ENCODE assay signal across 16 cellular contexts in genomic region chr2:143514413-143514812, GRCh38.
"Had no signal": no experiment of that assay in that cellular context is flagged by ENCODE, and none has a peak within 500 bp of the region (broad histone marks: within the 10 kb centered on the region; RNA-seq: fewer than 3 reads in every experiment).

No MANE protein-coding gene starts in this region.

- H3K4me3 Mint-ChIP-seq: activated CD8-positive, alpha-beta T cell treated with anti-CD3 and anti-CD28 coated beads, Interleukin-2, amount 10 ng/mL, durations not matched to agents 7 days and 5 days; natural killer cell treated with Interleukin-12 subunit alpha and Interleukin-12 subunit beta and Interleukin-15 and Interleukin-18, amount 100 ng/mL, for 72 hours; T-helper 1 cell treated with Interleukin-12 subunit alpha and Interleukin-12 subunit beta and Interleukin-4 antibody, amounts not matched to agents 30 μg/mL and 1 μg/mL, for 36 hours had no signal

- H3K27ac Mint-ChIP-seq: activated CD8-positive, alpha-beta T cell treated with anti-CD3 and anti-CD28 coated beads, Interleukin-2, amount 10 ng/mL, durations not matched to agents 7 days and 5 days; T-helper 1 cell treated with Interleukin-12 subunit alpha and Interleukin-12 subunit beta and Interleukin-4 antibody, amounts not matched to agents 30 μg/mL and 1 μg/mL, for 36 hours had no signal

- H3K4me2 ChIP-seq: hepatocyte had no signal

- FAIRE-seq: endometrium had no signal

- H3K4me1 ChIP-seq: esophagus squamous epithelium, suprapubic skin had no signal

- H3K27me3 ChIP-seq: esophagus squamous epithelium, hepatocyte, suprapubic skin, upper lobe of left lung had no signal

- ATAC-seq: activated CD8-positive, alpha-beta T cell treated with anti-CD3 and anti-CD28 coated beads, Interleukin-2, amount 10 ng/mL, durations not matched to agents 7 days and 5 days; natural killer cell treated with Interleukin-12 subunit alpha and Interleukin-12 subunit beta and Interleukin-15 and Interleukin-18, amount 100 ng/mL, for 72 hours; sciatic nerve; SK-N-SH treated with all-trans-retinoic acid at 6 μM for 48 hours had no signal

- DNase-seq: activated CD4-positive, alpha-beta T cell treated with anti-CD3 and anti-CD28 coated beads for 48 hours; activated CD8-positive, alpha-beta T cell treated with anti-CD3 and anti-CD28 coated beads, Interleukin-2, amount 10 ng/mL, durations not matched to agents 7 days and 5 days; activated naive CD4-positive, alpha-beta T cell treated with anti-CD3 and anti-CD28 coated beads, Interleukin-2, amount 50 U/mL, for 16 hours; esophagus squamous epithelium; occipital lobe; stimulated activated CD4-positive, alpha-beta T cell treated with anti-CD3 and anti-CD28 coated beads, Interleukin-2, amount 100 ng/mL, for 24 hours; stimulated activated naive CD4-positive, alpha-beta T cell; upper lobe of left lung had no signal

- H2AFZ ChIP-seq: hepatocyte had no signal

- H3K4me3 ChIP-seq: esophagus squamous epithelium, hepatocyte, lung, suprapubic skin, upper lobe of left lung had no signal

- H3K27me3 Mint-ChIP-seq: natural killer cell treated with Interleukin-12 subunit alpha and Interleukin-12 subunit beta and Interleukin-15 and Interleukin-18, amount 100 ng/mL, for 72 hours had no signal

- H3K9me3 ChIP-seq: esophagus squamous epithelium, suprapubic skin, upper lobe of left lung had no signal

- H3K36me3 ChIP-seq: esophagus squamous epithelium, suprapubic skin, upper lobe of left lung had no signal

- H3K27ac ChIP-seq: hepatocyte, suprapubic skin had no signal

- H3K9me3 Mint-ChIP-seq: natural killer cell treated with Interleukin-12 subunit alpha and Interleukin-12 subunit beta and Interleukin-15 and Interleukin-18, amount 100 ng/mL, for 72 hours; T-helper 1 cell treated with Interleukin-12 subunit alpha and Interleukin-12 subunit beta and Interleukin-4 antibody, amounts not matched to agents 30 μg/mL and 1 μg/mL, for 36 hours had no signal
